Comparison of ENCODE assay signal across 1 cellular context in genomic region chr13:100518394-100519062, GRCh38.
TF ChIP-seq lines count a peak whose summit lies in the region.

No MANE protein-coding gene starts in this region.

TF ChIP-seq in IMR-90, 13 proteins besides CTCF, POLR2A, EP300 and RAD21 (continued from another document):
- TF ChIP-seq, protein P1, sequence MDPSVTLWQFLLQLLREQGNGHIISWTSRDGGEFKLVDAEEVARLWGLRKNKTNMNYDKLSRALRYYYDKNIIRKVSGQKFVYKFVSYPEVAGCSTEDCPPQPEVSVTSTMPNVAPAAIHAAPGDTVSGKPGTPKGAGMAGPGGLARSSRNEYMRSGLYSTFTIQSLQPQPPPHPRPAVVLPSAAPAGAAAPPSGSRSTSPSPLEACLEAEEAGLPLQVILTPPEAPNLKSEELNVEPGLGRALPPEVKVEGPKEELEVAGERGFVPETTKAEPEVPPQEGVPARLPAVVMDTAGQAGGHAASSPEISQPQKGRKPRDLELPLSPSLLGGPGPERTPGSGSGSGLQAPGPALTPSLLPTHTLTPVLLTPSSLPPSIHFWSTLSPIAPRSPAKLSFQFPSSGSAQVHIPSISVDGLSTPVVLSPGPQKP (IDR thresholded peaks at IDR 0.05; ENCODE audit: borderline replicate concordance, low read depth, low read length): no peak
- TF ChIP-seq RCOR1 (IDR thresholded peaks at IDR 0.05; ENCODE audit: insufficient replicate concordance, low read length) (no peak), CHD1 (IDR thresholded peaks at IDR 0.05; ENCODE audit: low read depth, low read length) (no peak), MAFK (IDR thresholded peaks at IDR 0.05; ENCODE audit: low read depth, low read length) (0 out of 2 replicates have a peak, but pooled peaks have one; percentile 19)
- TF ChIP-seq, protein P2, sequence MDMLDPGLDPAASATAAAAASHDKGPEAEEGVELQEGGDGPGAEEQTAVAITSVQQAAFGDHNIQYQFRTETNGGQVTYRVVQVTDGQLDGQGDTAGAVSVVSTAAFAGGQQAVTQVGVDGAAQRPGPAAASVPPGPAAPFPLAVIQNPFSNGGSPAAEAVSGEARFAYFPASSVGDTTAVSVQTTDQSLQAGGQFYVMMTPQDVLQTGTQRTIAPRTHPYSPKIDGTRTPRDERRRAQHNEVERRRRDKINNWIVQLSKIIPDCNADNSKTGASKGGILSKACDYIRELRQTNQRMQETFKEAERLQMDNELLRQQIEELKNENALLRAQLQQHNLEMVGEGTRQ (IDR thresholded peaks at IDR 0.05; ENCODE audit: low read depth, low read length): no peak
TF ChIP-seq in IMR-90: peak in this region for 3.
